ENCODE assay signal across 1 cellular context in genomic region chrX:30572678-30573077, GRCh38.
TF ChIP-seq lines count a peak whose summit lies in the region.

No MANE protein-coding gene starts in this region.

TF ChIP-seq in HepG2, 621 proteins besides CTCF, POLR2A, EP300 and RAD21:
- TF ChIP-seq ZNF639 (CRISPR knock-in tag; conservative IDR thresholded peaks at IDR 0.05) (no peak), ZNF607 (CRISPR knock-in tag; IDR thresholded peaks at IDR 0.05; ENCODE audit: borderline replicate concordance) (no peak), CBX1 (IDR thresholded peaks at IDR 0.05; ENCODE audit: low read depth) (no peak), ZNF597 (CRISPR knock-in tag; IDR thresholded peaks at IDR 0.05) (no peak), GATA4 (IDR thresholded peaks at IDR 0.05; ENCODE audit: borderline replicate concordance, low read depth) (no peak), REST (IDR thresholded peaks at IDR 0.05; ENCODE audit: borderline replicate concordance in 1 of 2, low read depth in 1 of 2, low read length in 2 of 2) (no peak), CSRNP1 (CRISPR knock-in tag; IDR thresholded peaks at IDR 0.05) (no peak), FOXO4 (CRISPR knock-in tag; conservative IDR thresholded peaks at IDR 0.05) (no peak), CHD2 (IDR thresholded peaks at IDR 0.05; ENCODE audit: low read depth, low read length) (no peak), NCOA1 (CRISPR knock-in tag; IDR thresholded peaks at IDR 0.05) (no peak), ZNF839 (CRISPR knock-in tag; IDR thresholded peaks at IDR 0.05; ENCODE audit: borderline replicate concordance) (no peak), HHEX (CRISPR knock-in tag; IDR thresholded peaks at IDR 0.05) (no peak), BRF2 (CRISPR knock-in tag; IDR thresholded peaks at IDR 0.05) (no peak), PLRG1 (conservative IDR thresholded peaks at IDR 0.05) (no peak)
